In the genomic region with DNA sequence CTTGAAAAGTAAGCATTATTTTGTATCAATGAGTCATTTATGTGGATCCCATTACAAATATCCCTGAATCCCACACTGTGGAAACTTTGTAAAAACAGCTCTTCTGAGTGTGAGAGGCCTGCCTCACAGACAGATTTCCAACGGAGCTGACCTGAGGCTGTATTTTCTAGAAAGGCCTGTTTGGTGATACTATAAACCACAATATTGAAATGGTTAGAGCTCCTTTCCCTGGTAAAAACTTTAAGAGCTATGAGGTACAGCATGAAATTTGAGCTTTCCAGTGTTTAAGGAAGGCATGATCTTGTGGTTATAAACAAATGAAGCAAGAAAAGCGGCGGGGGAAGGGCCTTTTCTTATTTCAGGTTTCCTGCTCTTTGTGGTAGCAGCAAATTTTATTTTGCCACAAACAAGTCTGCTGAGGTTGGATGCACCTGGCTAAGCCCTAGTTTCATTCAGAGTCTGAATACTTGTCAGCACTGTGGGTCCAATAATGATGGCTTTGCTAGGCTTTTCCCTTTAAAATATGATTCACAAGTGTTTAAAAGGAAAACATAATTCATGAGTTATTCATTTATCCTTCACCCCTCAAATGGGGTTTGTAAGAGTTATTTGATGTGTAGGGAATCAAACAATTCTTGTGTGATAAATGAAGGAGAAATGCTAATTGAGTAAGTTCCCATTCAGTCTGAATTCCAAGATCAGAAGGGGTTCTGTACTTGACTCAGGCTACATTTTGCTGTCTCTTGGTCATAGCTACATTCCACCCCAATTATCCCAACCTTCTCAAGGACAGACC, we compare ENCODE assay signal across 10 cellular contexts.
DNase-seq lines count a peak whose midpoint lies in the region; ATAC-seq, FAIRE-seq and TF ChIP-seq lines count a peak whose summit lies in the region.
"Had no signal": no experiment of that assay in that cellular context is flagged by ENCODE, and none has a peak within 500 bp of the region (broad histone marks: within the 10 kb centered on the region; RNA-seq: fewer than 3 reads in every experiment).

No MANE protein-coding gene starts in this region.

- peak; percentile 95 for ATAC-seq in GM21717 (IDR thresholded peaks at IDR 0.05; ENCODE audit: unreplicated experiment)

- H3K27me3 Mint-ChIP-seq in endothelial cell (ENCODE audit: unreplicated experiment): no peaks in the 10 kb centered on the region

- no peaks in the 10 kb centered on the region for H3K9me3 ChIP-seq in kidney (ENCODE audit: control insufficient read depth in 1 of 2, low read length in 2 of 2)
- H3K9me3 ChIP-seq: thyroid gland had no signal

- H3K9me3 Mint-ChIP-seq in endothelial cell (ENCODE audit: unreplicated experiment): no peaks in the 10 kb centered on the region
- H3K9me3 Mint-ChIP-seq: IgD-negative memory B cell had no signal

- no peak overlapping the region for H3K27ac ChIP-seq in kidney (ENCODE audit: low read depth in 2 of 2, low read length in 2 of 2)
- H3K27ac ChIP-seq: thyroid gland had no signal

- H3K4me3 ChIP-seq in GM06990 (replicated peaks; ENCODE audit: low read depth, low read length): no peak overlapping the region
- no peak overlapping the region for H3K4me3 ChIP-seq in choroid plexus epithelial cell (ENCODE audit: low read depth, low read length)
- H3K4me3 ChIP-seq in kidney (ENCODE audit: low read length in 2 of 2): no peak overlapping the region
- H3K4me3 ChIP-seq: thyroid gland had no signal

- peak; percentile 24 for DNase-seq in GM06990 (ENCODE audit: extremely low read depth, insufficient read length)
- peak; percentile 1 for DNase-seq in HTR-8/SVneo (ENCODE audit: insufficient read length, low spot score)
- peak; percentile 80 for DNase-seq in choroid plexus epithelial cell (ENCODE audit: low read depth)
- no peak for DNase-seq in activated effector memory CD4-positive, alpha-beta T cell treated with anti-CD3 and anti-CD28 coated beads, Interleukin-2, amount 50 U/mL, for 16 hours
- no peak for DNase-seq in endothelial cell (ENCODE audit: low spot score)
- no peak for DNase-seq in kidney
- no peak for DNase-seq in RKO (ENCODE audit: low spot score)

- H3K4me1 ChIP-seq in kidney (ENCODE audit: control insufficient read depth in 1 of 2, insufficient read depth in 1 of 2, low read depth in 1 of 2, low read length in 2 of 2): no peaks in the 10 kb centered on the region

- H3K27ac Mint-ChIP-seq in endothelial cell (ENCODE audit: unreplicated experiment): no peak overlapping the region
- H3K27ac Mint-ChIP-seq: IgD-negative memory B cell had no signal

- no peak overlapping the region for H3K9ac ChIP-seq in kidney (ENCODE audit: low read length in 2 of 2)

- H3K36me3 Mint-ChIP-seq in endothelial cell (ENCODE audit: low read depth, unreplicated experiment): no peaks in the 10 kb centered on the region

- H3K27me3 ChIP-seq in GM06990 (replicated peaks; ENCODE audit: control insufficient read depth, insufficient read depth, low read length): no peaks in the 10 kb centered on the region
- H3K27me3 ChIP-seq: thyroid gland had no signal

- H3K4me3 Mint-ChIP-seq in endothelial cell (ENCODE audit: unreplicated experiment): no peak overlapping the region

- no peaks in the 10 kb centered on the region for H3K36me3 ChIP-seq in GM06990 (ENCODE audit: control insufficient read depth, insufficient read depth, low read length)
- no peaks in the 10 kb centered on the region for H3K36me3 ChIP-seq in kidney (ENCODE audit: control insufficient read depth in 1 of 2, insufficient read depth in 2 of 2, low read length in 2 of 2)
- H3K36me3 ChIP-seq: thyroid gland had no signal

- no peak for FAIRE-seq in HTR-8/SVneo (lab: Jason Lieb, UNC)
- FAIRE-seq in kidney (lab: Jason Lieb, UNC): no peak

- TF ChIP-seq CTCF in GM06990 (IDR thresholded peaks at IDR 0.05; ENCODE audit: insufficient read depth, low read length, poor library complexity, severe bottlenecking): no peak
- no peak for TF ChIP-seq CTCF in choroid plexus epithelial cell (conservative IDR thresholded peaks at IDR 0.05; ENCODE audit: low read depth, low read length)
- TF ChIP-seq CTCF in endothelial cell (IDR thresholded peaks at IDR 0.05; ENCODE audit: unreplicated experiment): no peak
- no peak for TF ChIP-seq CTCF in kidney (IDR thresholded peaks at IDR 0.05; ENCODE audit: borderline replicate concordance, extremely low read depth, insufficient read depth)

- H3K4me1 Mint-ChIP-seq in endothelial cell (ENCODE audit: unreplicated experiment): peaks cover 7% of the 10 kb centered on the region

- intact Hi-C loops in kidney (cut with DNase I): no loop called here

Comparison
In these comparisons a context has a peak if more than half of its experiments do, and no peak if none do; other contexts are left out.
1. DNase-seq: peak in GM06990 (single experiment), HTR-8/SVneo (single experiment) and choroid plexus epithelial cell (single experiment); none in activated effector memory CD4-positive, alpha-beta T cell treated with anti-CD3 and anti-CD28 coated beads, Interleukin-2, amount 50 U/mL, for 16 hours (single experiment), endothelial cell (single experiment), kidney (single experiment) and RKO (single experiment).